ENCODE assay signal across 17 cellular contexts in the genomic region with DNA sequence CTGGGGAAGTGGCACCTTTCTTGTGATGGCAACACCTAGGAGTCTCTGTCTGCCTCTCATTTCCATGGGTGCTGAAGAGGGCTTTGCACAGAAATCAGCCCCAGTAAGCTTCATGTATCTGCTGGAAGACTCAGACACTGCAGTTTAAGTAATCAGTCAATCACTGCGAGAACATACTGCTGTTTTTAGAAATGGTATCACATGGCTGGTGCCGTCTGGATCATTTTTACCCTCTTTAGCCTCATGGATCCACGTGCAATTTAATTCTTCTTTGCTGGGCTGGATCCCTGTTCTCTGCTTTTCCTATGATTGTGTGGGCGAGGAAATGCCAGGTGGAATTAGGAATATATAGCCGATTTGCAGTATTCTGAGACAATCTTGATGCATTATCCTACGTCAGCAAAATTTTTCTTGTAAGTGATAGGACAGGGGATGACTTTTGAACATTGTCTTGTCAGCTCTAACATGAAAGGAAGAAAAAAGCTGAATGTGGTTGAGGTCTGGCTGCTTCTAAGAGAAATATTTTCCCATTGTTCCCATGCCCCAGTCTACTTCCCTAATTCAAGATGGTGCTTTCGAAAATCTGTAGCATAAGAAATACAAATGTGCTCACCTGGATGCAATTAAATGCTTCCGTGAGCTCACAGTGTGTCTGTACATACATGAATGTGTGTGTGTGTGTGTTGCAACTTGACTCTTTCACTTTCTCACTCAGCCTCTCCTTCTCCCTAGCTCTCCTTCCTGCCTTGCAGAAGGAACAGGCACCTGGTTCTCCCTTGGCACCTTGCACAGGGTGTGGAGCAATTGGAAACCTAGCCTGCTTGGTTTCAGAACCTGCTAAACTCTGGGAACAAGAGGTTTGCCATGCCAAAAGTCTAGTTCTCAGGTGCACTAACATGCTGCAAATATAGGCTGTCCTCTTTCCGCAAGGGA.
"Had no signal": no experiment of that assay in that cellular context is flagged by ENCODE, and none has a peak within 500 bp of the region (broad histone marks: within the 10 kb centered on the region; RNA-seq: fewer than 3 reads in every experiment).

No MANE protein-coding gene starts in this region.

- H3K36me3 ChIP-seq: heart left ventricle, neural progenitor cell, pancreas, suprapubic skin, tibial artery, upper lobe of left lung, uterus had no signal

- H3K27ac ChIP-seq: coronary artery, heart left ventricle, neural progenitor cell, pancreas, suprapubic skin, upper lobe of left lung, uterus had no signal

- ATAC-seq: heart left ventricle; natural killer cell; pancreas; right cardiac atrium; stimulated activated effector memory CD8-positive, alpha-beta T cell treated with anti-CD3 and anti-CD28 coated beads, Interleukin-12 subunit alpha, Interleukin-12 subunit beta, amount 100 ng/mL, for 72 hours; stimulated activated naive CD8-positive, alpha-beta T cell treated with anti-CD3 and anti-CD28 coated beads, Interleukin-15, Interleukin-2, amounts not matched to agents 100 U/mL and 50 U/mL, for 24 hours had no signal

- H3K9ac ChIP-seq: neural progenitor cell had no signal

- DNase-seq: effector CD8-positive, alpha-beta T cell; heart left ventricle; hippocampal formation; natural killer cell; occipital lobe; pancreas; right cardiac atrium; stimulated activated CD4-positive, alpha-beta T cell treated with anti-CD3 and anti-CD28 coated beads, Interleukin-2, amount 100 ng/mL, for 48 hours; stimulated activated naive CD8-positive, alpha-beta T cell treated with anti-CD3 and anti-CD28 coated beads, Interleukin-15, Interleukin-2, amounts not matched to agents 100 U/mL and 50 U/mL, for 24 hours; tibial artery; upper lobe of left lung; uterus had no signal

- H3K9me3 ChIP-seq: heart left ventricle, pancreas, suprapubic skin, tibial artery, upper lobe of left lung, uterus had no signal

- H3K4me1 ChIP-seq: pancreas, uterus had no signal

- H3K27me3 ChIP-seq: heart left ventricle, pancreas, suprapubic skin, tibial artery, upper lobe of left lung, uterus had no signal

- H3K4me3 ChIP-seq: coronary artery, heart left ventricle, neural progenitor cell, pancreas, smooth muscle cell, suprapubic skin, tibial artery, upper lobe of left lung, uterus had no signal
